In the genomic region with DNA sequence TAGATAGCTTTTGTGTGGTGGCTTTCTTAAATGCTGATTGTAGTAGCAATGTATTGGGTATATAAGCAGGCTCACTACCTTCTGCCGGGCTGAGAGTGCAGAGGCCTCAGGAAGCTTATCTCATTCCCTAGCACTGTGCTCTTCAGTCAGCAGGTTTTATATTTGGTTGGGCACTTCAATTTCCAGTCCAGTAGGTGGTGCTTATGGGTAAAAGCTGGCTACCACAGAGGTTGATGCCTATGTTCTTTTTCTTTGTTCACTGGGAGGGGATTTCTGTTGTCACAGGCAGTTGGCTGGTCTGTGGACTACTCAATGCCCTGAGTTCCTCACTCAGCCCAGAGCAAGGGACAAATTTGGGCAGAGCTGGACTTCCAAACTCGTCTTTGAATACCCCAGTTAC, we compare ENCODE assay signal across 9 cellular contexts. TPM values are rescaled to one million over a fixed set of nuclear protein-coding genes. Genes with fewer than 3 reads are reported as not detected.
DNase-seq lines count a peak whose midpoint lies in the region; ATAC-seq and TF ChIP-seq lines count a peak whose summit lies in the region.
"Had no signal": no experiment of that assay in that cellular context is flagged by ENCODE, and none has a peak within 500 bp of the region (broad histone marks: within the 10 kb centered on the region; RNA-seq: fewer than 3 reads in every experiment).

No MANE protein-coding gene starts in this region.

- no peak overlapping the region for H2BK12ac ChIP-seq in mesenchymal stem cell (ENCODE audit: low read length in 2 of 2)

- no peaks in the 10 kb centered on the region for H3K79me1 ChIP-seq in mesenchymal stem cell (replicated peaks; ENCODE audit: low read length, poor library complexity, severe bottlenecking)

- no peak overlapping the region for H4K8ac ChIP-seq in mesenchymal stem cell (ENCODE audit: low read length)

- no peaks in the 10 kb centered on the region for H3K36me3 Mint-ChIP-seq in activated B cell treated with CpG ODN at 0.5 μM for 24 hours (ENCODE audit: low read depth)

- no peak overlapping the region for H2AFZ ChIP-seq in mesenchymal stem cell (ENCODE audit: low read depth, low read length)
- no peak overlapping the region for H2AFZ ChIP-seq in PC-9

- H3K4me1 Mint-ChIP-seq in activated B cell treated with CpG ODN at 0.5 μM for 24 hours: peaks cover 3% of the 10 kb centered on the region

- H3K4me1 ChIP-seq in mesenchymal stem cell (ENCODE audit: control insufficient read depth, insufficient read depth, low read depth, low read length): no peaks in the 10 kb centered on the region
- no peaks in the 10 kb centered on the region for H3K4me1 ChIP-seq in PC-9 (replicated peaks; ENCODE audit: insufficient read depth)
- H3K4me1 ChIP-seq in tibial nerve: no peaks in the 10 kb centered on the region

- TF ChIP-seq CTCF in GM12872 (IDR thresholded peaks at IDR 0.05; ENCODE audit: insufficient read depth, low read depth, low read length) (peak; percentile 42), activated B cell treated with CpG ODN at 0.5 μM for 24 hours (IDR thresholded peaks at IDR 0.05) (no peak), PC-9 (conservative IDR thresholded peaks at IDR 0.05) (no peak), tibial nerve (IDR thresholded peaks at IDR 0.05) (peak in 1 of 5 experiments; percentile 14)

- H4K91ac ChIP-seq in mesenchymal stem cell (ENCODE audit: low read length): no peak overlapping the region

- H3K27ac ChIP-seq in mesenchymal stem cell (ENCODE audit: low read length, poor library complexity, severe bottlenecking) (no peak overlapping the region), PC-9 (no peak overlapping the region), tibial nerve (no peak overlapping the region)

- no peaks in the 10 kb centered on the region for H3K79me2 ChIP-seq in PC-9 (ENCODE audit: low read depth)

- H3K27ac Mint-ChIP-seq in activated B cell treated with CpG ODN at 0.5 μM for 24 hours: no peak overlapping the region

- no peaks in the 10 kb centered on the region for H3K36me3 ChIP-seq in mesenchymal stem cell (ENCODE audit: control insufficient read depth in 1 of 2, insufficient read depth in 2 of 2, low read depth in 1 of 2, low read length in 2 of 2)
- H3K36me3 ChIP-seq in PC-9 (ENCODE audit: low read depth): no peaks in the 10 kb centered on the region
- H3K36me3 ChIP-seq in tibial nerve: no peaks in the 10 kb centered on the region

- H2BK120ac ChIP-seq in mesenchymal stem cell (ENCODE audit: low read depth, low read length): no peak overlapping the region

- H3K4me3 Mint-ChIP-seq in activated B cell treated with CpG ODN at 0.5 μM for 24 hours: no peak overlapping the region

- H3K18ac ChIP-seq in mesenchymal stem cell (ENCODE audit: low read depth in 1 of 2, low read length in 2 of 2): no peak overlapping the region

- no peaks in the 10 kb centered on the region for H3K9me2 ChIP-seq in PC-9 (ENCODE audit: insufficient read depth)

- no peaks in the 10 kb centered on the region for H4K20me1 ChIP-seq in PC-9 (ENCODE audit: insufficient read depth)

- no peak overlapping the region for H2BK5ac ChIP-seq in mesenchymal stem cell (ENCODE audit: low read depth, low read length, poor library complexity, severe bottlenecking)

- intact Hi-C loops in activated B cell treated with CpG ODN at 0.5 μM for 24 hours (cut with micrococcal nuclease) (loop anchor here (1.0 to 5.0 kb wide), 6 partner anchors 43 to 600 kb away; partner anchors contain the start of genes GLIPR1, GLIPR1L1 and GLIPR1L2), PC-9 (cut with micrococcal nuclease; ENCODE audit: unreplicated experiment) (no loop called here)

- H3K23ac ChIP-seq in mesenchymal stem cell (ENCODE audit: low read length in 2 of 2): no peak overlapping the region

- no peak overlapping the region for H3K4me3 ChIP-seq in mesenchymal stem cell (ENCODE audit: insufficient read depth in 1 of 2, low read depth in 1 of 2, low read length in 2 of 2)
- H3K4me3 ChIP-seq in PC-9: no peak overlapping the region
- no peak overlapping the region for H3K4me3 ChIP-seq in tibial nerve

- peaks cover 10% of the 10 kb centered on the region for H3K27me3 Mint-ChIP-seq in activated B cell treated with CpG ODN at 0.5 μM for 24 hours

- H3K9me3 ChIP-seq in mesenchymal stem cell (ENCODE audit: control insufficient read depth, low read length) (peaks cover 16% of the 10 kb centered on the region), PC-9 (ENCODE audit: insufficient read depth, low read depth) (no peaks in the 10 kb centered on the region), tibial nerve (peaks cover 0 to 29% (median 7%) of the 10 kb centered on the region in 4 donors)

- CTCF ChIA-PET in activated B cell treated with CpG ODN at 0.5 μM for 24 hours (lab: Charles Lee) (interaction anchor here (0.7 to 4.1 kb wide), 13 partner anchors 9 to 89 kb away, joined by 3 to 40 read pairs (median 5); partner anchors contain the start of gene GLIPR1L2), PC-9 (lab: Charles Lee) (no interaction called here)

- no peaks in the 10 kb centered on the region for H3F3A ChIP-seq in PC-9 (ENCODE audit: insufficient read depth, low read depth)

- DNase-seq in activated B cell treated with CpG ODN at 0.5 μM for 24 hours: no peak
- DNase-seq in mesenchymal stem cell: peak; percentile 38
- DNase-seq in NCI-H2227 (lab: John Stamatoyannopoulos, UW; ENCODE audit: unreplicated experiment): no peak
- DNase-seq in activated CD4-positive, CD25-positive, alpha-beta regulatory T cell (lab: John Stamatoyannopoulos, UW): no peak
- no peak for DNase-seq in PC-9
- no peak for DNase-seq in tibial nerve (ENCODE audit: low spot score in 2 of 2)
- DNase-seq: activated T-cell treated with anti-CD3 and anti-CD28 coated beads for 4 hours had no signal

- peak; percentile 68 for ATAC-seq in HG02885 (IDR thresholded peaks at IDR 0.05; ENCODE audit: poor library complexity, unreplicated experiment)
- peak; percentile 72 for ATAC-seq in activated B cell treated with CpG ODN at 0.5 μM for 24 hours (ENCODE audit: low read depth)

- H3K14ac ChIP-seq in mesenchymal stem cell (ENCODE audit: low read length in 2 of 2): no peak overlapping the region

- no TSS peak for BruUV-seq in PC-9 (replicated peaks; lab: Mats Ljungman, UMichigan)

- H3K9ac ChIP-seq in mesenchymal stem cell (ENCODE audit: low read length): no peak overlapping the region

- no peaks in the 10 kb centered on the region for H3K9me3 Mint-ChIP-seq in activated B cell treated with CpG ODN at 0.5 μM for 24 hours

- H2AK5ac ChIP-seq in mesenchymal stem cell (ENCODE audit: low read length, severe bottlenecking): no peak overlapping the region

- H3K4ac ChIP-seq in mesenchymal stem cell (ENCODE audit: low read depth in 1 of 2, low read length in 2 of 2): no peak overlapping the region

- no peak overlapping the region for H3K4me2 ChIP-seq in mesenchymal stem cell (ENCODE audit: low read length, poor library complexity, severe bottlenecking)
- H3K4me2 ChIP-seq in PC-9: no peak overlapping the region

- H2BK15ac ChIP-seq in mesenchymal stem cell (ENCODE audit: low read depth, poor library complexity, severe bottlenecking): no peak overlapping the region

- 80% methylated on average over 1 of the region's 2 CpGs for WGBS in mesenchymal stem cell
- 72 to 76% methylated on average over 2 of the region's 2 CpGs for WGBS in tibial nerve, 2 donors

- POLR2A ChIA-PET in activated B cell treated with CpG ODN at 0.5 μM for 24 hours (lab: Charles Lee): interaction anchor here (1.0 to 1.2 kb wide), 2 partner anchors 43 to 74 kb away, joined by 3 to 6 read pairs; partner anchors contain the start of genes GLIPR1 and KRR1
- POLR2A ChIA-PET in PC-9 (lab: Charles Lee; ENCODE audit: unreplicated experiment): no interaction called here

- no peak for TF ChIP-seq EP300 in tibial nerve (IDR thresholded peaks at IDR 0.05)

- no peaks in the 10 kb centered on the region for H3K27me3 ChIP-seq in mesenchymal stem cell (ENCODE audit: control insufficient read depth in 1 of 2, insufficient read depth in 1 of 2, low read length in 2 of 2)
- no peaks in the 10 kb centered on the region for H3K27me3 ChIP-seq in PC-9 (ENCODE audit: insufficient read depth, low read depth)
- H3K27me3 ChIP-seq in tibial nerve: no peaks in the 10 kb centered on the region

- no peak for TF ChIP-seq POLR2A in tibial nerve (IDR thresholded peaks at IDR 0.05)

RNA-seq across cellular contexts. Expression of gene GLIPR1, which starts 43.0 kb away (rescaled TPM):
- total RNA-seq in activated B cell treated with CpG ODN at 0.5 μM for 24 hours (44.7 and 45.4 TPM in 2 replicates), PC-9 (2021) (6.2 and 14.1 TPM in 2 replicates), tibial nerve (10 to 100 TPM in 1 of 4 donors, 1 to 10 TPM in 3; 4.7 to 12.3 (median 6.5) TPM)
- 29.1 TPM for polyA plus RNA-seq in mesenchymal stem cell (2013, experiment 1 of 2)
- 31.3 TPM for polyA plus RNA-seq in mesenchymal stem cell (2013, experiment 2 of 2)

RNA-seq across cellular contexts. Expression of gene GLIPR1L2, which starts 46.7 kb away (rescaled TPM):
- 0.20 TPM in 1 of 2 replicates, not detected in the other for total RNA-seq in activated B cell treated with CpG ODN at 0.5 μM for 24 hours
- 0.23 TPM for polyA plus RNA-seq in mesenchymal stem cell (2013, experiment 1 of 2)
- polyA plus RNA-seq in mesenchymal stem cell (2013, experiment 2 of 2): 0.32 TPM
- total RNA-seq in PC-9 (2021): 0.30 TPM in 1 of 2 replicates, not detected in the other
- total RNA-seq in tibial nerve: 1 to 10 TPM in 3 of 4 donors, under 1 TPM in 1; 0.20 to 3.3 (median 1.7) TPM
